In the genomic region with DNA sequence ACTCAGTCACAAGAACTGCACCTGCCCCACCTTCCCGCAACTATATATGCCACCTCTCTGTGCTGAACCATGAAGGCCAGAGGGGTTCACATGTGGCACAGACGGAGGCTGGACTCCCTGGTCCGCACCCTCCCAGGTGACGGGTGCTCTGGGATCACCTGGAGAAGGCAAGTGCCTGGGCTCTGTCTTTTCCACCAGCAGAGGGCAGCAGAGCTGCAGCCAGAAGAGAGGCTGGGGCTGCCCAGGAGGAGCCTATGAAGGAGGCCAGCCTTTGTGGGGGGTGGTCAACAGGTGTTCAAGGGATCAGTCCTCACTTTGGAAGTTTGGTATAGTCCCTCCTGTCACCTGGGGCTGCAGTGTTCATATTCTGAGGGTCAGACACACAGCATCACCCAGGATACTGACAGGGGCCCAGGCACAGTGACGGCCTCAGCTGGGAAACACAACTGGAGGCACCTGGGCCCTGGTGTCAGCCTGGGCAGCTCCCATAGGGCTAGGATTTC, we compare ENCODE assay signal across 8 cellular contexts. TPM values are rescaled to one million over a fixed set of nuclear protein-coding genes. Genes with fewer than 3 reads are reported as not detected.
A peak's percentile ranks its signal among the peaks of the same experiment; 100 is the strongest.
DNase-seq lines count a peak whose midpoint lies in the region; TF ChIP-seq lines count a peak whose summit lies in the region.

No MANE protein-coding gene starts in this region.

- H3K4me3 Mint-ChIP-seq in osteocyte (ENCODE audit: unreplicated experiment), result no peak overlapping the region

- no peak overlapping the region for H3K27ac Mint-ChIP-seq in osteocyte (ENCODE audit: unreplicated experiment)

- no peaks in the 10 kb centered on the region for H3K4me1 ChIP-seq in thyroid gland

- no peaks in the 10 kb centered on the region for H3K9me3 Mint-ChIP-seq in osteocyte (ENCODE audit: unreplicated experiment)

- H3K4me1 Mint-ChIP-seq in osteocyte (ENCODE audit: unreplicated experiment), result no peaks in the 10 kb centered on the region

- H3K9me3 ChIP-seq in thyroid gland, result no peaks in the 10 kb centered on the region

- TF ChIP-seq POLR2A in thyroid gland (IDR thresholded peaks at IDR 0.05), result no peak

- H3K4me3 ChIP-seq in foreskin fibroblast (ENCODE audit: low read depth in 1 of 2, low read length in 2 of 2) (no peak overlapping the region), thyroid gland (replicated peaks in 1 of 3) (no peak overlapping the region)

- no peaks in the 10 kb centered on the region for H3K36me3 ChIP-seq in thyroid gland

- intact Hi-C loops in thyroid gland (cut with DNase I), result loop anchor here (5.0 kb wide), 2 partner anchors 104 to 279 kb away; no protein-coding TSS in a partner anchor

- peaks cover 42% of the 10 kb centered on the region for H3K27me3 Mint-ChIP-seq in osteocyte (ENCODE audit: unreplicated experiment)

- H3K27me3 ChIP-seq in thyroid gland, result no peaks in the 10 kb centered on the region

- H3K36me3 Mint-ChIP-seq in osteocyte (ENCODE audit: unreplicated experiment), result no peaks in the 10 kb centered on the region

- DNase-seq in ACHN, result peak; percentile 52
- peak; percentile 49 for DNase-seq in GM13976 (ENCODE audit: low spot score)
- peak; percentile 0 for DNase-seq in NCI-H82 treated with DMSO at 0.1 percent for 48 hours (lab: John Stamatoyannopoulos, UW; ENCODE audit: unreplicated experiment)
- peak; percentile 77 to 82 for DNase-seq in activated T-cell treated with anti-CD3 and anti-CD28 coated beads, Interleukin-2, amount 50 U/mL, for 48 hours
- peak; percentile 14 to 70 for DNase-seq in foreskin fibroblast
- no peak for DNase-seq in osteocyte (ENCODE audit: extremely low spot score, unreplicated experiment)
- DNase-seq in thyroid gland, result peak; percentile 69 to 74
- DNase-seq in epidermal melanocyte (ENCODE audit: insufficient read length, low spot score), result no peak

- in situ Hi-C loops in ACHN (cut with HindIII; ENCODE audit: low pct_ligation_motif_present, low pct_unique_long_range_greater_than_20kb, low sequenced_read_pairs) (no loop called here), GM13976 (cut with MboI; ENCODE audit: low sequenced_read_pairs, unreplicated experiment) (no loop called here)

- WGBS in thyroid gland, 2 donors, result 5 to 30% methylated on average over 4 of the region's 5 CpGs

- no peak overlapping the region for H3K27ac ChIP-seq in thyroid gland

- peak; percentile 71 for TF ChIP-seq CTCF in GM13976 (IDR thresholded peaks at IDR 0.05; ENCODE audit: borderline replicate concordance, control extremely low read depth, extremely low read depth, insufficient read depth, missing control alignments)
- peak; percentile 99 for TF ChIP-seq CTCF in foreskin fibroblast (IDR thresholded peaks at IDR 0.05; ENCODE audit: low read depth, low read length)
- TF ChIP-seq CTCF in osteocyte (IDR thresholded peaks at IDR 0.05), result peak; percentile 94
- peak; percentile 47 to 89 (median 71) for TF ChIP-seq CTCF in thyroid gland (IDR thresholded peaks at IDR 0.05)

RNA-seq across cellular contexts. Expression of a gene that starts 39.2 kb away (rescaled TPM):
- total RNA-seq in osteocyte (not detected in 2 replicates), thyroid gland (10 to 100 TPM in 1 of 4 donors, 1 to 10 TPM in 1, not detected in 2; 1.8 to 15.7 TPM)

Comparison
In these comparisons a context has a peak if more than half of its experiments do, and no peak if none do; other contexts are left out.
1. DNase-seq: peak in ACHN (single experiment), GM13976 (single experiment), NCI-H82 treated with DMSO at 0.1 percent for 48 hours (single experiment), activated T-cell treated with anti-CD3 and anti-CD28 coated beads, Interleukin-2, amount 50 U/mL, for 48 hours (2 of 2), foreskin fibroblast (2 of 2) and thyroid gland (2 of 2); none in osteocyte (single experiment) and epidermal melanocyte (single experiment).
2. Peak in every context shown above with its lines, with median percentiles within 50 percentile points of each other: CTCF ChIP-seq.